8 cellular contexts compared by ENCODE assay signal in genomic region chr7:29878081-29878688, GRCh38.
DNase-seq lines count a peak whose midpoint lies in the region; ATAC-seq and TF ChIP-seq lines count a peak whose summit lies in the region.

No MANE protein-coding gene starts in this region.

- DNase-seq in NCI-H2171 treated with DMSO at 0.1 percent for 48 hours (lab: John Stamatoyannopoulos, UW) (peak; percentile 53), NCI-H2171 (lab: John Stamatoyannopoulos, UW) (no peak), SK-MEL-5 (ENCODE audit: low read depth, low spot score) (peak; percentile 76), epidermal melanocyte (ENCODE audit: insufficient read length, low spot score) (peak; percentile 47), psoas muscle (no peak), pons (ENCODE audit: low spot score) (no peak)

- WGBS in psoas muscle, 3 donors: 68 to 76% (median 70%) methylated on average over 5 of the region's 5 CpGs

- POLR2A ChIA-PET in HEK293 (lab: Yijun Ruan, JAX): no interaction called here

- no peak overlapping the region for H3K27ac ChIP-seq in HEK293 (ENCODE audit: extremely low read depth, low read depth, low read length)
- no peak overlapping the region for H3K27ac ChIP-seq in psoas muscle

- ATAC-seq in psoas muscle (no peak), GM19467 (IDR thresholded peaks at IDR 0.05; ENCODE audit: unreplicated experiment) (no peak)

- H3K27me3 ChIP-seq in psoas muscle (ENCODE audit: insufficient read depth in 3 of 3, low read length in 2 of 3): no peaks in the 10 kb centered on the region

- H3K36me3 ChIP-seq in HEK293 (ENCODE audit: control insufficient read depth in 2 of 2, insufficient read depth in 1 of 2, low read length in 2 of 2) (no peaks in the 10 kb centered on the region), psoas muscle (ENCODE audit: insufficient read depth in 1 of 2, low read depth in 1 of 2) (peaks cover 0 to 36% of the 10 kb centered on the region in 2 donors)

- in situ Hi-C loops in SK-MEL-5 (cut with HindIII; ENCODE audit: low pct_unique_long_range_greater_than_20kb, low sequenced_read_pairs): no loop called here

- H3K9me3 ChIP-seq in HEK293 (ENCODE audit: control insufficient read depth, insufficient read depth, low read depth, low read length) (no peaks in the 10 kb centered on the region), psoas muscle (no peaks in the 10 kb centered on the region)

- intact Hi-C loops in psoas muscle (cut with DNase I): no loop called here

- TF ChIP-seq CTCF in HEK293 (tag by site-specific recombination; IDR thresholded peaks at IDR 0.05): no peak
- peak; percentile 29 for TF ChIP-seq CTCF in psoas muscle (IDR thresholded peaks at IDR 0.05)

- CTCF ChIA-PET in HEK293 (lab: Yijun Ruan, JAX): interaction anchor here (0.6 to 3.2 kb wide), 11 partner anchors 29 to 955 kb away, joined by 3 to 31 read pairs (median 3); no protein-coding TSS in a partner anchor

- H3K4me1 ChIP-seq in HEK293 (ENCODE audit: control insufficient read depth, insufficient read depth, low read length) (no peaks in the 10 kb centered on the region), psoas muscle (peaks cover 13% of the 10 kb centered on the region)

- H3K4me3 ChIP-seq in HEK293 (ENCODE audit: low read depth, low read length) (no peak overlapping the region), psoas muscle (no peak overlapping the region)

TF ChIP-seq in HEK293, 187 proteins besides CTCF, POLR2A, EP300 and RAD21:
- peak; percentile 32 for TF ChIP-seq ZNF654 (tag by site-specific recombination; IDR thresholded peaks at IDR 0.05; ENCODE audit: low read depth)
- no peak for TF ChIP-seq HOXC10 (CRISPR knock-in tag; IDR thresholded peaks at IDR 0.05)
TF ChIP-seq in HEK293: peak in this region for 1.

Comparison
In these comparisons a context has a peak if more than half of its experiments do, and no peak if none do; other contexts are left out.
1. DNase-seq: peak in NCI-H2171 treated with DMSO at 0.1 percent for 48 hours (single experiment), SK-MEL-5 (single experiment) and epidermal melanocyte (single experiment); none in NCI-H2171 (single experiment), psoas muscle (0 of 2) and pons (single experiment).